8 cellular contexts compared by ENCODE assay signal in genomic region chr20:36856691-36857635, GRCh38. TPM values are rescaled to one million over a fixed set of nuclear protein-coding genes. Genes with fewer than 3 reads are reported as not detected.
DNase-seq lines count a peak whose midpoint lies in the region; ATAC-seq, FAIRE-seq and TF ChIP-seq lines count a peak whose summit lies in the region.

No MANE protein-coding gene starts in this region.

- no peaks in the 10 kb centered on the region for H3K9me3 Mint-ChIP-seq in activated CD4-positive, alpha-beta T cell treated with anti-CD3 and anti-CD28 coated beads, Interleukin-2, amount 10 ng/mL, durations not matched to agents 24 days and 14 days
- H3K9me3 Mint-ChIP-seq in stimulated activated effector memory CD8-positive, alpha-beta T cell treated with anti-CD3 and anti-CD28 coated beads, Interleukin-12 subunit alpha, Interleukin-12 subunit beta, amount 100 ng/mL, for 72 hours = no peaks in the 10 kb centered on the region

- H3K36me3 ChIP-seq in fibroblast of lung (ENCODE audit: control insufficient read depth, insufficient read depth, low read length) (peaks cover 13% of the 10 kb centered on the region), mesendoderm (ENCODE audit: control insufficient read depth, insufficient read depth, low read length) (no peaks in the 10 kb centered on the region), kidney (ENCODE audit: control insufficient read depth in 1 of 2, insufficient read depth in 2 of 2, low read length in 2 of 2) (no peaks in the 10 kb centered on the region)

- no CpG with 5 or more reads among the region's 17 CpGs for WGBS in mesendoderm (ENCODE audit: extremely low coverage, insufficient coverage, low lambda C conversion rate)

- no peak overlapping the region for H2BK120ac ChIP-seq in mesendoderm (ENCODE audit: low read depth, low read length)

- H3K4me3 Mint-ChIP-seq in activated CD4-positive, alpha-beta T cell treated with anti-CD3 and anti-CD28 coated beads, Interleukin-2, amount 10 ng/mL, durations not matched to agents 24 days and 14 days = peak overlapping the region; percentile 15
- H3K4me3 Mint-ChIP-seq in stimulated activated effector memory CD8-positive, alpha-beta T cell treated with anti-CD3 and anti-CD28 coated beads, Interleukin-12 subunit alpha, Interleukin-12 subunit beta, amount 100 ng/mL, for 72 hours = no peak overlapping the region

- no peaks in the 10 kb centered on the region for H4K20me1 ChIP-seq in fibroblast of lung (ENCODE audit: control insufficient read depth, extremely low read depth, insufficient read depth, low read length)

- no peak for ATAC-seq in stimulated activated effector memory CD8-positive, alpha-beta T cell treated with anti-CD3 and anti-CD28 coated beads, Interleukin-12 subunit alpha, Interleukin-12 subunit beta, amount 100 ng/mL, for 72 hours

- H2AFZ ChIP-seq in fibroblast of lung (ENCODE audit: low read length) = no peak overlapping the region

- H3K9me3 ChIP-seq in fibroblast of lung (ENCODE audit: control insufficient read depth, insufficient read depth, low read depth, low read length) = no peaks in the 10 kb centered on the region
- no peaks in the 10 kb centered on the region for H3K9me3 ChIP-seq in kidney (ENCODE audit: control insufficient read depth in 1 of 2, low read length in 2 of 2)

- intact Hi-C loops in activated CD4-positive, alpha-beta T cell treated with anti-CD3 and anti-CD28 coated beads, Interleukin-2, amount 10 ng/mL, durations not matched to agents 24 days and 14 days (cut with micrococcal nuclease) = loop anchor here (2.0 to 10.0 kb wide), 2 partner anchors 20 to 52 kb away; no protein-coding TSS in a partner anchor
- intact Hi-C loops in kidney (cut with DNase I) = no loop called here

- H3K79me2 ChIP-seq in fibroblast of lung (ENCODE audit: control insufficient read depth, insufficient read depth, low read length) (peaks cover 98% of the 10 kb centered on the region), mesendoderm (ENCODE audit: control insufficient read depth, insufficient read depth, low read length) (peaks cover 7% of the 10 kb centered on the region)

- H4K5ac ChIP-seq in mesendoderm (ENCODE audit: low read length) = no peak overlapping the region

- H4K8ac ChIP-seq in mesendoderm (ENCODE audit: low read depth, low read length) = no peak overlapping the region

- H2AK5ac ChIP-seq in mesendoderm (ENCODE audit: low read length) = no peak overlapping the region

- no peak overlapping the region for H3K56ac ChIP-seq in mesendoderm (ENCODE audit: low read length)

- H3K79me1 ChIP-seq in mesendoderm (ENCODE audit: low read length) = peaks cover 36% of the 10 kb centered on the region

- no peak overlapping the region for H2BK15ac ChIP-seq in mesendoderm (replicated peaks; ENCODE audit: low read depth)

- no peak for TF ChIP-seq CTCF in fibroblast of lung (conservative IDR thresholded peaks at IDR 0.05 in 1 of 2, IDR thresholded peaks at IDR 0.05 in 1 of 2; ENCODE audit: low read depth in 1 of 2, low read length in 2 of 2)
- TF ChIP-seq CTCF in kidney (IDR thresholded peaks at IDR 0.05; ENCODE audit: borderline replicate concordance, extremely low read depth, insufficient read depth) = no peak

- H3K4me3 ChIP-seq in fibroblast of lung (replicated peaks in 1 of 4; ENCODE audit: control extremely low read depth in 1 of 4, insufficient read depth in 1 of 4, low read depth in 3 of 4, low read length in 4 of 4) = no peak overlapping the region
- no peak overlapping the region for H3K4me3 ChIP-seq in mesendoderm (ENCODE audit: low read length)
- H3K4me3 ChIP-seq in kidney (ENCODE audit: low read length in 2 of 2) = no peak overlapping the region

- H3K4me2 ChIP-seq in fibroblast of lung (ENCODE audit: extremely low read depth, insufficient read depth, low read length) = peak overlapping the region; percentile 23
- no peak overlapping the region for H3K4me2 ChIP-seq in mesendoderm (ENCODE audit: low read length)

- peak; percentile 54 for DNase-seq in KG1 (lab: John Stamatoyannopoulos, UW)
- peak; percentile 89 for DNase-seq in activated CD4-positive, alpha-beta T cell treated with anti-CD3 and anti-CD28 coated beads, Interleukin-2, amount 10 ng/mL, durations not matched to agents 24 days and 14 days
- DNase-seq in fibroblast of lung (ENCODE audit: low read depth in 2 of 2) = peak in 1 of 2 donors; percentile 54
- DNase-seq in stimulated activated effector memory CD8-positive, alpha-beta T cell treated with anti-CD3 and anti-CD28 coated beads, Interleukin-12 subunit alpha, Interleukin-12 subunit beta, amount 100 ng/mL, for 72 hours (ENCODE audit: low spot score in 2 of 2) = no peak
- no peak for DNase-seq in mesendoderm
- no peak for DNase-seq in occipital lobe (lab: John Stamatoyannopoulos, UW)
- no peak for DNase-seq in kidney
- no peak for DNase-seq in NCI-H748 treated with DMSO at 0.1 percent for 48 hours (lab: John Stamatoyannopoulos, UW)

- peaks cover 18% of the 10 kb centered on the region for H3K4me1 Mint-ChIP-seq in activated CD4-positive, alpha-beta T cell treated with anti-CD3 and anti-CD28 coated beads, Interleukin-2, amount 10 ng/mL, durations not matched to agents 24 days and 14 days
- H3K4me1 Mint-ChIP-seq in stimulated activated effector memory CD8-positive, alpha-beta T cell treated with anti-CD3 and anti-CD28 coated beads, Interleukin-12 subunit alpha, Interleukin-12 subunit beta, amount 100 ng/mL, for 72 hours = peaks cover 8% of the 10 kb centered on the region

- no peak overlapping the region for H2BK5ac ChIP-seq in mesendoderm (ENCODE audit: low read length)

- H3K36me3 Mint-ChIP-seq in activated CD4-positive, alpha-beta T cell treated with anti-CD3 and anti-CD28 coated beads, Interleukin-2, amount 10 ng/mL, durations not matched to agents 24 days and 14 days (ENCODE audit: low read depth) = no peaks in the 10 kb centered on the region
- no peaks in the 10 kb centered on the region for H3K36me3 Mint-ChIP-seq in stimulated activated effector memory CD8-positive, alpha-beta T cell treated with anti-CD3 and anti-CD28 coated beads, Interleukin-12 subunit alpha, Interleukin-12 subunit beta, amount 100 ng/mL, for 72 hours

- H3K9ac ChIP-seq in fibroblast of lung (ENCODE audit: insufficient read depth, low read length) = no peak overlapping the region
- no peak overlapping the region for H3K9ac ChIP-seq in mesendoderm (ENCODE audit: low read length)
- H3K9ac ChIP-seq in kidney (ENCODE audit: low read length in 2 of 2) = no peak overlapping the region

- H3K27me3 ChIP-seq in fibroblast of lung (ENCODE audit: control insufficient read depth, insufficient read depth, low read length) = no peaks in the 10 kb centered on the region
- H3K27me3 ChIP-seq in mesendoderm (ENCODE audit: insufficient read depth, low read length, poor library complexity) = no peaks in the 10 kb centered on the region

- no peak for FAIRE-seq in kidney (lab: Jason Lieb, UNC)

- no peak overlapping the region for H3K18ac ChIP-seq in mesendoderm (ENCODE audit: low read length)

- H3K27ac ChIP-seq in fibroblast of lung (ENCODE audit: insufficient read depth, low read length) (peak overlapping the region; percentile 63), mesendoderm (ENCODE audit: low read depth, low read length) (no peak overlapping the region), kidney (ENCODE audit: low read depth in 2 of 2, low read length in 2 of 2) (no peak overlapping the region)

- H3K4me1 ChIP-seq in fibroblast of lung (ENCODE audit: control insufficient read depth, extremely low read depth, insufficient read depth, low read length) = peaks cover 76% of the 10 kb centered on the region
- peaks cover 4% of the 10 kb centered on the region for H3K4me1 ChIP-seq in mesendoderm (ENCODE audit: control insufficient read depth, low read depth, low read length)
- H3K4me1 ChIP-seq in kidney (ENCODE audit: control insufficient read depth in 1 of 2, insufficient read depth in 1 of 2, low read depth in 1 of 2, low read length in 2 of 2) = peaks cover 17 to 45% of the 10 kb centered on the region in 2 donors

- H3K4ac ChIP-seq in mesendoderm (ENCODE audit: low read depth, low read length) = no peak overlapping the region

- H3K27me3 Mint-ChIP-seq in activated CD4-positive, alpha-beta T cell treated with anti-CD3 and anti-CD28 coated beads, Interleukin-2, amount 10 ng/mL, durations not matched to agents 24 days and 14 days = peaks cover 7% of the 10 kb centered on the region

- H3K27ac Mint-ChIP-seq in activated CD4-positive, alpha-beta T cell treated with anti-CD3 and anti-CD28 coated beads, Interleukin-2, amount 10 ng/mL, durations not matched to agents 24 days and 14 days = peak overlapping the region; percentile 62
- H3K27ac Mint-ChIP-seq in stimulated activated effector memory CD8-positive, alpha-beta T cell treated with anti-CD3 and anti-CD28 coated beads, Interleukin-12 subunit alpha, Interleukin-12 subunit beta, amount 100 ng/mL, for 72 hours = peak overlapping the region; percentile 13

- H3K23ac ChIP-seq in mesendoderm (ENCODE audit: low read length) = no peak overlapping the region

RNA-seq across cellular contexts. Expression of gene TLDC2, which starts 19.0 kb away (rescaled TPM):
- not detected in 2 replicates for total RNA-seq in activated CD4-positive, alpha-beta T cell treated with anti-CD3 and anti-CD28 coated beads, Interleukin-2, amount 10 ng/mL, durations not matched to agents 24 days and 14 days
- total RNA-seq in fibroblast of lung = under 0.01 TPM in 1 of 2 replicates, not detected in the other
- polyA plus RNA-seq in fibroblast of lung = 0.09 TPM in 2 replicates
- polyA plus RNA-seq in fibroblast of lung (2012) = 0.06 TPM in 1 of 2 replicates, not detected in the other
- polyA minus RNA-seq in fibroblast of lung (ENCODE audit: low replicate concordance) = not detected in 2 replicates
- 0.17 TPM for polyA plus RNA-seq in mesendoderm (2013, experiment 1 of 2)
- polyA plus RNA-seq in mesendoderm (2013, experiment 2 of 2) = 0.20 TPM
- total RNA-seq in occipital lobe = 0.31 TPM
- 2.3 TPM for total RNA-seq in kidney
- polyA plus RNA-seq in kidney (ENCODE audit: insufficient read depth, low read depth, low replicate concordance) = 8.5 TPM

Comparison
In these comparisons a context has a peak if more than half of its experiments do, and no peak if none do; other contexts are left out.
1. DNase-seq: peak in KG1 (single experiment) and activated CD4-positive, alpha-beta T cell treated with anti-CD3 and anti-CD28 coated beads, Interleukin-2, amount 10 ng/mL, durations not matched to agents 24 days and 14 days (single experiment); none in stimulated activated effector memory CD8-positive, alpha-beta T cell treated with anti-CD3 and anti-CD28 coated beads, Interleukin-12 subunit alpha, Interleukin-12 subunit beta, amount 100 ng/mL, for 72 hours (0 of 2), mesendoderm (single experiment), occipital lobe (single experiment), kidney (single experiment) and NCI-H748 treated with DMSO at 0.1 percent for 48 hours (single experiment).